ENCODE assay signal across 20 cellular contexts in genomic region chr15:79437275-79438000, GRCh38. TPM values are rescaled to one million over a fixed set of nuclear protein-coding genes. Genes with fewer than 3 reads are reported as not detected.
DNase-seq lines count a peak whose midpoint lies in the region; ATAC-seq, FAIRE-seq and TF ChIP-seq lines count a peak whose summit lies in the region.
"Had no signal": no experiment of that assay in that cellular context is flagged by ENCODE, and none has a peak within 500 bp of the region (broad histone marks: within the 10 kb centered on the region; RNA-seq: fewer than 3 reads in every experiment).

No MANE protein-coding gene starts in this region.

- no peak overlapping the region for H3K27ac ChIP-seq in lung (ENCODE audit: low read depth in 1 of 2, low read length in 1 of 2)
- no peak overlapping the region for H3K27ac ChIP-seq in caudate nucleus (ENCODE audit: low read depth, low read length)
- H3K27ac ChIP-seq in coronary artery = no peak overlapping the region
- H3K27ac ChIP-seq: KMS-11, RWPE1 had no signal

- H3K27me3 Mint-ChIP-seq in activated naive CD8-positive, alpha-beta T cell = peaks cover 20% of the 10 kb centered on the region
- H3K27me3 Mint-ChIP-seq in activated naive CD8-positive, alpha-beta T cell treated with anti-CD3 and anti-CD28 coated beads for 36 hours = peaks cover 27% of the 10 kb centered on the region
- peaks cover 16% of the 10 kb centered on the region for H3K27me3 Mint-ChIP-seq in activated T-helper 17 cell treated with anti-CD3 and anti-CD28 coated beads, Interleukin-2, amount 50 U/mL, for 72 hours

- no peak for TF ChIP-seq CTCF in lung (IDR thresholded peaks at IDR 0.05; ENCODE audit: control extremely low read depth, extremely low read depth)
- TF ChIP-seq CTCF in coronary artery (IDR thresholded peaks at IDR 0.05) = no peak

- H3K27ac Mint-ChIP-seq in activated naive CD8-positive, alpha-beta T cell = peak overlapping the region; percentile 24
- no peak overlapping the region for H3K27ac Mint-ChIP-seq in activated naive CD8-positive, alpha-beta T cell treated with anti-CD3 and anti-CD28 coated beads for 36 hours
- peak overlapping the region; percentile 20 for H3K27ac Mint-ChIP-seq in activated T-helper 17 cell treated with anti-CD3 and anti-CD28 coated beads, Interleukin-2, amount 50 U/mL, for 72 hours
- H3K27ac Mint-ChIP-seq: HFFc6 had no signal

- no peaks in the 10 kb centered on the region for H3K9me3 Mint-ChIP-seq in activated naive CD8-positive, alpha-beta T cell (ENCODE audit: low read depth)
- H3K9me3 Mint-ChIP-seq in activated naive CD8-positive, alpha-beta T cell treated with anti-CD3 and anti-CD28 coated beads for 36 hours = no peaks in the 10 kb centered on the region
- H3K9me3 Mint-ChIP-seq in activated T-helper 17 cell treated with anti-CD3 and anti-CD28 coated beads, Interleukin-2, amount 50 U/mL, for 72 hours = no peaks in the 10 kb centered on the region
- H3K9me3 Mint-ChIP-seq: HFFc6 had no signal

- peaks cover 0 to under 1% of the 10 kb centered on the region in 2 donors for H3K4me1 ChIP-seq in lung (ENCODE audit: control insufficient read depth in 2 of 2, insufficient read depth in 2 of 2, low read length in 2 of 2)

- peaks cover under 1% of the 10 kb centered on the region for H3K27me3 ChIP-seq in lung (ENCODE audit: control insufficient read depth, insufficient read depth)

- H3K36me3 Mint-ChIP-seq in activated naive CD8-positive, alpha-beta T cell = no peaks in the 10 kb centered on the region
- H3K36me3 Mint-ChIP-seq in activated naive CD8-positive, alpha-beta T cell treated with anti-CD3 and anti-CD28 coated beads for 36 hours = no peaks in the 10 kb centered on the region
- H3K36me3 Mint-ChIP-seq in activated T-helper 17 cell treated with anti-CD3 and anti-CD28 coated beads, Interleukin-2, amount 50 U/mL, for 72 hours (ENCODE audit: low read depth) = no peaks in the 10 kb centered on the region

- no peak for DNase-seq in activated naive CD8-positive, alpha-beta T cell treated with anti-CD3 and anti-CD28 coated beads for 36 hours
- DNase-seq in lung (ENCODE audit: low spot score) (peak; percentile 22), urothelium cell line (ENCODE audit: low spot score) (no peak), caudate nucleus (lab: John Stamatoyannopoulos, UW) (no peak), coronary artery (ENCODE audit: low spot score) (no peak), DMS79 (lab: John Stamatoyannopoulos, UW) (no peak)
- DNase-seq: DMS153, H7, HFFc6, MM.1S, NCI-H2029 treated with DMSO at 0.1 percent for 48 hours, NCI-H446 treated with DMSO at 0.1 percent for 48 hours, NCI-H526 treated with DMSO at 0.1 percent for 48 hours, SHP77 had no signal

- 86 to 95% methylated on average over 1 to 2 of the region's 2 CpGs for WGBS in lung, 2 donors

- FAIRE-seq in urothelium cell line (lab: Jason Lieb, UNC) = peak; percentile 98
- FAIRE-seq: GM18507 had no signal

- H3K4me3 Mint-ChIP-seq in activated naive CD8-positive, alpha-beta T cell = no peak overlapping the region
- H3K4me3 Mint-ChIP-seq in activated naive CD8-positive, alpha-beta T cell treated with anti-CD3 and anti-CD28 coated beads for 36 hours = no peak overlapping the region
- no peak overlapping the region for H3K4me3 Mint-ChIP-seq in activated T-helper 17 cell treated with anti-CD3 and anti-CD28 coated beads, Interleukin-2, amount 50 U/mL, for 72 hours
- H3K4me3 Mint-ChIP-seq: HFFc6 had no signal

- no peaks in the 10 kb centered on the region for H3K36me3 ChIP-seq in lung (ENCODE audit: control insufficient read depth in 2 of 2, insufficient read depth in 2 of 2, low read length in 2 of 2)

- peaks cover 5% of the 10 kb centered on the region for H3K4me1 Mint-ChIP-seq in activated naive CD8-positive, alpha-beta T cell (ENCODE audit: low read depth)
- no peaks in the 10 kb centered on the region for H3K4me1 Mint-ChIP-seq in activated naive CD8-positive, alpha-beta T cell treated with anti-CD3 and anti-CD28 coated beads for 36 hours
- peaks cover 7% of the 10 kb centered on the region for H3K4me1 Mint-ChIP-seq in activated T-helper 17 cell treated with anti-CD3 and anti-CD28 coated beads, Interleukin-2, amount 50 U/mL, for 72 hours

- H3K9me3 ChIP-seq in lung (ENCODE audit: control insufficient read depth in 2 of 2, insufficient read depth in 1 of 2, low read length in 1 of 2) = no peaks in the 10 kb centered on the region

- H3K4me3 ChIP-seq in lung = no peak overlapping the region
- H3K4me3 ChIP-seq in coronary artery = no peak overlapping the region

- ATAC-seq in activated T-helper 17 cell treated with anti-CD3 and anti-CD28 coated beads, Interleukin-2, amount 50 U/mL, for 72 hours (replicated peaks) = no peak
- no peak for ATAC-seq in lung (ENCODE audit: insufficient read depth, low FRiP score)
- ATAC-seq: Panc1 had no signal

RNA-seq across cellular contexts. Expression of gene MINAR1, which starts 5.3 kb away (rescaled TPM):
- total RNA-seq in activated naive CD8-positive, alpha-beta T cell treated with anti-CD3 and anti-CD28 coated beads for 36 hours = under 1 TPM; 0.33 to 0.46 TPM
- total RNA-seq in activated T-helper 17 cell treated with anti-CD3 and anti-CD28 coated beads, Interleukin-2, amount 50 U/mL, for 72 hours = under 1 TPM; 0.77 to 0.93 TPM
- under 1 TPM; 0.37 TPM for total RNA-seq in lung
- under 1 TPM; 0.10 to 0.14 TPM for polyA plus RNA-seq in lung
